11 cellular contexts compared by ENCODE assay signal in the genomic region with DNA sequence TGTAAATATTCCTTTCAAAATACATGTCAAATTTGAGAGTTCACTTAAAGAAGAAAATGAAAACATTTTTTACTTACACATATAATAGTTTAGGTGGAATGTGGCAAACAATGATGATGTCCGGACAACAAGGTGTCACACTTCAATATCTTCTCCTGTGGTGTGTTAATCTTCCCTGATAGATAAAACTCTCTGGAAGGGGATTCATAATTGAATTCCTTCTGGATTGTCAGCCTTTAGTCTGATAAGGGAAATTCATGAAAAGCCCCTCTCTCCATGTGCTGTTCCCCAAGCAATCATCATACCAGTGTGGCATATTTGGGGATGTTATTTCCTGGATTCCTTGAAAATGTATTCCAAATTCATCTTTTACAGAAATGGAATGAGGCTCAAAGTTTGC. TPM values are rescaled to one million over a fixed set of nuclear protein-coding genes. Genes with fewer than 3 reads are reported as not detected.
A peak's percentile ranks its signal among the peaks of the same experiment; 100 is the strongest.
DNase-seq lines count a peak whose midpoint lies in the region; ATAC-seq and TF ChIP-seq lines count a peak whose summit lies in the region.
"Had no signal": no experiment of that assay in that cellular context is flagged by ENCODE, and none has a peak within 500 bp of the region (broad histone marks: within the 10 kb centered on the region; RNA-seq: fewer than 3 reads in every experiment).

No MANE protein-coding gene starts in this region.

- no peak for ATAC-seq in stimulated activated naive CD8-positive, alpha-beta T cell treated with anti-CD3 and anti-CD28 coated beads, Interleukin-15, Interleukin-2, amounts not matched to agents 100 U/mL and 50 U/mL, for 24 hours
- no peak for ATAC-seq in naive thymus-derived CD4-positive, alpha-beta T cell
- no peak for ATAC-seq in GM21576 (IDR thresholded peaks at IDR 0.05; ENCODE audit: unreplicated experiment)

- DNase-seq in stimulated activated naive CD8-positive, alpha-beta T cell treated with anti-CD3 and anti-CD28 coated beads, Interleukin-15, Interleukin-2, amounts not matched to agents 100 U/mL and 50 U/mL, for 24 hours = no peak
- DNase-seq in ascending aorta (ENCODE audit: low spot score in 2 of 2) (no peak), vagina (ENCODE audit: extremely low spot score in 2 of 2) (no peak), ovary (no peak), activated gamma-delta T cell (lab: John Stamatoyannopoulos, UW) (no peak)
- DNase-seq in naive thymus-derived CD4-positive, alpha-beta T cell = no peak
- DNase-seq: COR-L47, left colon, NCI-H1436 had no signal

- TF ChIP-seq POLR2A in vagina (IDR thresholded peaks at IDR 0.05) = no peak
- no peak for TF ChIP-seq POLR2A in ovary (IDR thresholded peaks at IDR 0.05)

- peak overlapping the region; percentile 83 for H3K27ac Mint-ChIP-seq in stimulated activated naive CD8-positive, alpha-beta T cell treated with anti-CD3 and anti-CD28 coated beads, Interleukin-15, Interleukin-2, amounts not matched to agents 100 ng/mL and 50 ng/mL, for 24 hours
- H3K27ac Mint-ChIP-seq in naive thymus-derived CD4-positive, alpha-beta T cell = peak overlapping the region; percentile 31 to 99 (median 96)

- H3K27ac ChIP-seq in ascending aorta (peak overlapping the region; percentile 94 to 99), vagina (peak overlapping the region; percentile 100), ovary (peak overlapping the region in 1 of 2 donors; percentile 95)
- H3K27ac ChIP-seq in naive thymus-derived CD4-positive, alpha-beta T cell (ENCODE audit: low read depth, low read length) = peak overlapping the region; percentile 99

- peaks cover 43% of the 10 kb centered on the region for H3K4me1 Mint-ChIP-seq in stimulated activated naive CD8-positive, alpha-beta T cell treated with anti-CD3 and anti-CD28 coated beads, Interleukin-15, Interleukin-2, amounts not matched to agents 100 ng/mL and 50 ng/mL, for 24 hours (ENCODE audit: low read depth)
- peaks cover 24 to 58% (median 48%) of the 10 kb centered on the region in 7 donors for H3K4me1 Mint-ChIP-seq in naive thymus-derived CD4-positive, alpha-beta T cell

- H3K36me3 ChIP-seq in ascending aorta (no peaks in the 10 kb centered on the region), vagina (no peaks in the 10 kb centered on the region), ovary (no peaks in the 10 kb centered on the region)
- H3K36me3 ChIP-seq in naive thymus-derived CD4-positive, alpha-beta T cell (ENCODE audit: control insufficient read depth in 2 of 3, insufficient read depth in 3 of 3, low read length in 3 of 3) = peaks cover 0 to 6% (median 0%) of the 10 kb centered on the region in 3 experiments

- H3K27me3 Mint-ChIP-seq in stimulated activated naive CD8-positive, alpha-beta T cell treated with anti-CD3 and anti-CD28 coated beads, Interleukin-15, Interleukin-2, amounts not matched to agents 100 ng/mL and 50 ng/mL, for 24 hours = no peaks in the 10 kb centered on the region
- no peaks in the 10 kb centered on the region for H3K27me3 Mint-ChIP-seq in naive thymus-derived CD4-positive, alpha-beta T cell

- POLR2A ChIA-PET in naive thymus-derived CD4-positive, alpha-beta T cell (lab: Charles Lee) = interaction anchor here (0.7 to 1.4 kb wide), 7 partner anchors 11 to 362 kb away, joined by 3 to 5 read pairs (median 4); partner anchors contain the start of gene YWHAB

- TF ChIP-seq EP300 in ovary (IDR thresholded peaks at IDR 0.05) = no peak

- no peaks in the 10 kb centered on the region for H3K9me3 Mint-ChIP-seq in stimulated activated naive CD8-positive, alpha-beta T cell treated with anti-CD3 and anti-CD28 coated beads, Interleukin-15, Interleukin-2, amounts not matched to agents 100 ng/mL and 50 ng/mL, for 24 hours
- H3K9me3 Mint-ChIP-seq in naive thymus-derived CD4-positive, alpha-beta T cell = peaks cover 0 to 4% (median 0%) of the 10 kb centered on the region in 11 donors

- peak overlapping the region; percentile 85 for H3K4me3 Mint-ChIP-seq in stimulated activated naive CD8-positive, alpha-beta T cell treated with anti-CD3 and anti-CD28 coated beads, Interleukin-15, Interleukin-2, amounts not matched to agents 100 ng/mL and 50 ng/mL, for 24 hours
- peak overlapping the region; percentile 38 to 91 (median 86) for H3K4me3 Mint-ChIP-seq in naive thymus-derived CD4-positive, alpha-beta T cell

- CTCF ChIA-PET in naive thymus-derived CD4-positive, alpha-beta T cell (lab: Charles Lee) = no interaction called here

- H3K4me1 ChIP-seq in ascending aorta (peaks cover 9 to 31% of the 10 kb centered on the region in 2 donors), vagina (peaks cover 40% of the 10 kb centered on the region), ovary (ENCODE audit: insufficient read depth) (peaks cover 13% of the 10 kb centered on the region)
- peaks cover 26 to 30% of the 10 kb centered on the region in 2 donors for H3K4me1 ChIP-seq in naive thymus-derived CD4-positive, alpha-beta T cell (ENCODE audit: control insufficient read depth in 2 of 2, insufficient read depth in 2 of 2, low read length in 2 of 2)

- H3K4me3 ChIP-seq in ascending aorta = no peak overlapping the region
- H3K4me3 ChIP-seq in naive thymus-derived CD4-positive, alpha-beta T cell (ENCODE audit: low read length) = no peak overlapping the region
- H3K4me3 ChIP-seq in vagina = no peak overlapping the region
- H3K4me3 ChIP-seq in ovary = no peak overlapping the region

- WGBS in ovary, 3 donors = 47 to 69% (median 60%) methylated on average over 1 of the region's 1 CpG

- H3K36me3 Mint-ChIP-seq in stimulated activated naive CD8-positive, alpha-beta T cell treated with anti-CD3 and anti-CD28 coated beads, Interleukin-15, Interleukin-2, amounts not matched to agents 100 ng/mL and 50 ng/mL, for 24 hours (ENCODE audit: low read depth) = peaks cover 4% of the 10 kb centered on the region
- H3K36me3 Mint-ChIP-seq in naive thymus-derived CD4-positive, alpha-beta T cell = peaks cover under 1 to 6% (median 5%) of the 10 kb centered on the region in 5 donors

- intact Hi-C loops in ascending aorta (cut with DNase I) = loop anchor here (1.0 to 5.0 kb wide), 6 partner anchors 8 to 364 kb away; partner anchors contain the start of genes KCNK15 and YWHAB
- intact Hi-C loops in naive thymus-derived CD4-positive, alpha-beta T cell (cut with micrococcal nuclease) = loop anchor here (1.0 to 10.0 kb wide), 24 partner anchors 8 to 1066 kb away; partner anchors contain the start of genes FITM2 (in 1 of the 2), OSER1 (in 1 of the 2), SRSF6 (in 1 of the 2) and STK4 (in 1 of the 2)
- intact Hi-C loops in vagina (cut with DNase I) = no loop called here
- intact Hi-C loops in ovary (cut with DNase I) = no loop called here

- no peaks in the 10 kb centered on the region for H3K27me3 ChIP-seq in ascending aorta
- H3K27me3 ChIP-seq in naive thymus-derived CD4-positive, alpha-beta T cell (ENCODE audit: control insufficient read depth in 2 of 2, insufficient read depth in 2 of 2, low read length in 2 of 2) = no peaks in the 10 kb centered on the region
- no peaks in the 10 kb centered on the region for H3K27me3 ChIP-seq in vagina
- H3K27me3 ChIP-seq in ovary = no peaks in the 10 kb centered on the region

- no peaks in the 10 kb centered on the region for H3K9me3 ChIP-seq in ascending aorta
- no peaks in the 10 kb centered on the region for H3K9me3 ChIP-seq in naive thymus-derived CD4-positive, alpha-beta T cell (ENCODE audit: control insufficient read depth in 2 of 3, low read length in 3 of 3)
- no peaks in the 10 kb centered on the region for H3K9me3 ChIP-seq in vagina
- no peaks in the 10 kb centered on the region for H3K9me3 ChIP-seq in ovary

- no peak for TF ChIP-seq CTCF in ascending aorta (IDR thresholded peaks at IDR 0.05)
- TF ChIP-seq CTCF in vagina (IDR thresholded peaks at IDR 0.05) = no peak
- TF ChIP-seq CTCF in ovary (IDR thresholded peaks at IDR 0.05) = no peak

RNA-seq across cellular contexts. Expression of gene SERINC3, which starts 1.0 kb away (rescaled TPM):
- 78.1 TPM for total RNA-seq in ascending aorta
- total RNA-seq in naive thymus-derived CD4-positive, alpha-beta T cell = 10 to 100 TPM; 59.7 to 85.3 (median 78.9) TPM
- 100 to 1,000 TPM; 188 to 199 TPM for polyA plus RNA-seq in naive thymus-derived CD4-positive, alpha-beta T cell
- total RNA-seq in vagina = 77.3 TPM
- 100 to 1,000 TPM in 1 of 7 donors, 10 to 100 TPM in 6; 52.1 to 113 (median 90.1) TPM for total RNA-seq in ovary
- 100 to 1,000 TPM in 1 of 2 donors, 10 to 100 TPM in 1; 69.4 to 171 TPM for polyA plus RNA-seq in ovary

RNA-seq across cellular contexts. Expression of gene TTPAL, which starts 47.2 kb away (rescaled TPM):
- total RNA-seq in ascending aorta (44.9 TPM), vagina (16.0 TPM), ovary (10 to 100 TPM in 6 of 7 donors, 1 to 10 TPM in 1; 5.6 to 25.1 (median 12.4) TPM)
- 10 to 100 TPM; 12.0 to 20.7 (median 17.0) TPM for total RNA-seq in naive thymus-derived CD4-positive, alpha-beta T cell
- 10 to 100 TPM in 1 of 2 donors, 1 to 10 TPM in 1; 8.8 to 14.2 TPM for polyA plus RNA-seq in naive thymus-derived CD4-positive, alpha-beta T cell
- polyA plus RNA-seq in ovary = 1 to 10 TPM; 3.1 to 7.4 TPM

RNA-seq across cellular contexts. Expression of gene PKIG, which starts 59.5 kb away (rescaled TPM):
- total RNA-seq in ascending aorta = 84.7 TPM
- 1 to 10 TPM; 1.9 to 6.0 (median 2.9) TPM for total RNA-seq in naive thymus-derived CD4-positive, alpha-beta T cell
- polyA plus RNA-seq in naive thymus-derived CD4-positive, alpha-beta T cell = 1 to 10 TPM; 2.9 to 3.6 TPM
- total RNA-seq in vagina = 146 TPM
- 100 to 1,000 TPM in 1 of 7 donors, 10 to 100 TPM in 6; 37.0 to 114 (median 49.9) TPM for total RNA-seq in ovary
- polyA plus RNA-seq in ovary = 10 to 100 TPM; 46.9 to 74.9 TPM

Comparison
In these comparisons a context has a peak if more than half of its experiments do, and no peak if none do; other contexts are left out.
1. RNA of gene PKIG, which starts 59.5 kb away (total RNA-seq): 146 TPM in vagina (single experiment), 84.7 TPM in ascending aorta (single experiment) and 37.0 to 114 TPM in ovary; 1.9 to 6.0 TPM in naive thymus-derived CD4-positive, alpha-beta T cell; every median in the first group is over 4 times any median in the second.
2. intact Hi-C loops: an anchor here in ascending aorta (1.0 to 5.0 kb wide) and naive thymus-derived CD4-positive, alpha-beta T cell (1.0 to 10.0 kb wide); none called in vagina and ovary.